In genomic region chr14:26791117-26791806, GRCh38 we compare ENCODE assay signal across 1 cellular context.
TF ChIP-seq lines count a peak whose summit lies in the region.

No MANE protein-coding gene starts in this region.

TF ChIP-seq in GM23338, 12 proteins besides CTCF, POLR2A, EP300 and RAD21 (continued from another document):
- TF ChIP-seq ZNF462 (CRISPR knock-in tag; IDR thresholded peaks at IDR 0.05) (no peak), ZNF114 (CRISPR knock-in tag; IDR thresholded peaks at IDR 0.05) (no peak), NANOG (IDR thresholded peaks at IDR 0.05; ENCODE audit: borderline replicate concordance) (peak; percentile 67)
